8 cellular contexts compared by ENCODE assay signal in genomic region chr19:6021878-6022569, GRCh38. TPM values are rescaled to one million over a fixed set of nuclear protein-coding genes. Genes with fewer than 3 reads are reported as not detected.
DNase-seq lines count a peak whose midpoint lies in the region; ATAC-seq, FAIRE-seq and TF ChIP-seq lines count a peak whose summit lies in the region.

No MANE protein-coding gene starts in this region.

- peak; percentile 80 to 92 (median 88) for ATAC-seq in pancreas
- no peak for ATAC-seq in GM21381 (IDR thresholded peaks at IDR 0.05; ENCODE audit: unreplicated experiment)

- no peak for FAIRE-seq in pancreas (lab: Jason Lieb, UNC)

- H3K4me3 ChIP-seq in LNCaP clone FGC (ENCODE audit: low read depth, low read length) = no peak overlapping the region
- H3K4me3 ChIP-seq in pancreas = no peak overlapping the region
- no peak overlapping the region for H3K4me3 ChIP-seq in tibial artery

- in situ Hi-C loops in Caki2 (cut with HindIII; ENCODE audit: low pct_unique_long_range_greater_than_20kb, low sequenced_read_pairs) = no loop called here

- H3K4me1 ChIP-seq in pancreas (peaks cover 0 to 12% (median 5%) of the 10 kb centered on the region in 3 donors), tibial artery (peaks cover 0 to 14% (median 2%) of the 10 kb centered on the region in 4 donors)

- no peak overlapping the region for H3K27ac ChIP-seq in pancreas
- H3K27ac ChIP-seq in tibial artery = no peak overlapping the region

- H3K36me3 ChIP-seq in pancreas (no peaks in the 10 kb centered on the region), tibial artery (peaks cover 9 to 50% (median 12%) of the 10 kb centered on the region in 3 donors)

- DNase-seq in Caki2 (ENCODE audit: low read depth) (peak; percentile 2), LNCaP clone FGC (ENCODE audit: low read depth) (peak; percentile 51), SHP77 (lab: John Stamatoyannopoulos, UW) (peak; percentile 76 to 87), globus pallidus (ENCODE audit: low spot score) (peak; percentile 70), pancreas (peak; percentile 71 to 87 (median 80)), tibial artery (peak; percentile 70 to 78)
- peak; percentile 90 for DNase-seq in activated effector memory CD4-positive, alpha-beta T cell treated with anti-CD3 and anti-CD28 coated beads, Interleukin-2, amount 50 U/mL, for 16 hours

- H3K9me3 ChIP-seq in pancreas (no peaks in the 10 kb centered on the region), tibial artery (no peaks in the 10 kb centered on the region)

- WGBS in pancreas, 2 donors = 51 to 52% methylated on average over 29 of the region's 29 CpGs

- TF ChIP-seq CTCF in LNCaP clone FGC (IDR thresholded peaks at IDR 0.05; ENCODE audit: control insufficient read depth, extremely low read depth, insufficient read depth) (peak; percentile 76), pancreas (IDR thresholded peaks at IDR 0.05) (peak; percentile 66 to 82 (median 77)), tibial artery (IDR thresholded peaks at IDR 0.05) (peak; percentile 64)

- intact Hi-C loops in pancreas (cut with DNase I) (loop anchor here in 2 of 3 donors (5.0 to 10.0 kb wide), 2 partner anchors 35 to 247 kb away; no protein-coding TSS in a partner anchor), tibial artery (cut with DNase I; ENCODE audit: low total_unique reads) (loop anchor here (2.0 kb wide), 1 partner anchor 53 kb away; no protein-coding TSS in a partner anchor)

- H3K27me3 ChIP-seq in pancreas (no peaks in the 10 kb centered on the region), tibial artery (no peaks in the 10 kb centered on the region)

RNA-seq across cellular contexts. Expression of gene RANBP3, which starts 44.1 kb away (rescaled TPM):
- 28.9 and 36.3 TPM in 2 replicates for total RNA-seq in Caki2 (2014; rRNA removed; shearing (Covaris generic); ENCODE audit: low replicate concordance)
- total RNA-seq in pancreas = 10 to 100 TPM; 27.6 to 42.2 (median 34.7) TPM
- polyA plus RNA-seq in pancreas = 10 to 100 TPM; 29.1 to 39.9 TPM

Comparison
In these comparisons a context has a peak if more than half of its experiments do, and no peak if none do; other contexts are left out.
1. DNase-seq: peak in every context shown above with its lines; median percentile 90 in activated effector memory CD4-positive, alpha-beta T cell treated with anti-CD3 and anti-CD28 coated beads, Interleukin-2, amount 50 U/mL, for 16 hours; 82 in SHP77; 80 in pancreas; 74 in tibial artery; 70 in globus pallidus; 51 in LNCaP clone FGC; 2 in Caki2.